1 cellular context compared by ENCODE assay signal in the genomic region with DNA sequence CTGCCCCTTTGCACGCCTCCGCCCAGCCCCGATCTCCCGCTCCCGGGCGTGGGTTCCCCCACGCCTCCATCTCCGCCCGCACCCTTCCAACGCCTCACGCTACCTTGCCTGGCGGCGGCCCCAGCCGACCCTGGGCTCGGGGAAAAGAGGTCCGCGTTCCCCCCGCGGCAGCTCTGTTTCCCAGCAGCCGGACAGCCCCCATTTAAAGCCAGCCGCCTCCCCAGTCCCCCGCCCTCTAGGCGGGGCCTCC.
TF ChIP-seq lines count a peak whose summit lies in the region.

A gene with protein sequence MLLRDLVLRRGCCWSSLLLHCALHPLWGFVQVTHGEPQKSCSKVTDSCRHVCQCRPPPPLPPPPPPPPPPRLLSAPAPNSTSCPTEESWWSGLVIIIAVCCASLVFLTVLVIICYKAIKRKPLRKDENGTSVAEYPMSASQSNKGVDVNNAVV (minus strand): TSS at position 179 of the 250 bp plus-strand sequence. CDS start 767 bp downstream, outside the sequence.

TF ChIP-seq in HepG2, 621 proteins besides CTCF, POLR2A, EP300 and RAD21 (continued from another document):
- TF ChIP-seq DR1 (CRISPR knock-in tag; IDR thresholded peaks at IDR 0.05) (peak; percentile 87; the same call in 1 of the 2 replicates), NONO (IDR thresholded peaks at IDR 0.05) (no peak), NONO (CRISPR knock-in tag; conservative IDR thresholded peaks at IDR 0.05) (peak; percentile 50; the same call in 1 of the 2 replicates), NR2C2 (CRISPR knock-in tag; IDR thresholded peaks at IDR 0.05; ENCODE audit: borderline replicate concordance) (no peak), ZNF468 (CRISPR knock-in tag; IDR thresholded peaks at IDR 0.05) (no peak), KLF12 (CRISPR knock-in tag; IDR thresholded peaks at IDR 0.05; ENCODE audit: borderline replicate concordance) (no peak), ZNF883 (CRISPR knock-in tag; IDR thresholded peaks at IDR 0.05; ENCODE audit: not compliant biosample characterization) (peak; percentile 33), FOXA1 (IDR thresholded peaks at IDR 0.05) (no peak), FOXA1 (CRISPR knock-in tag; IDR thresholded peaks at IDR 0.05) (no peak)
- TF ChIP-seq, protein P1, sequence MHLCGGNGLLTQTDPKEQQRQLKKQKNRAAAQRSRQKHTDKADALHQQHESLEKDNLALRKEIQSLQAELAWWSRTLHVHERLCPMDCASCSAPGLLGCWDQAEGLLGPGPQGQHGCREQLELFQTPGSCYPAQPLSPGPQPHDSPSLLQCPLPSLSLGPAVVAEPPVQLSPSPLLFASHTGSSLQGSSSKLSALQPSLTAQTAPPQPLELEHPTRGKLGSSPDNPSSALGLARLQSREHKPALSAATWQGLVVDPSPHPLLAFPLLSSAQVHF (CRISPR knock-in tag; IDR thresholded peaks at IDR 0.05), result peak; percentile 70; the same call in 1 of the 2 replicates
- TF ChIP-seq, protein P2, sequence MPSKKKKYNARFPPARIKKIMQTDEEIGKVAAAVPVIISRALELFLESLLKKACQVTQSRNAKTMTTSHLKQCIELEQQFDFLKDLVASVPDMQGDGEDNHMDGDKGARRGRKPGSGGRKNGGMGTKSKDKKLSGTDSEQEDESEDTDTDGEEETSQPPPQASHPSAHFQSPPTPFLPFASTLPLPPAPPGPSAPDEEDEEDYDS (CRISPR knock-in tag; IDR thresholded peaks at IDR 0.05), result peak; percentile 70; the same call in 1 of the 2 replicates
